15 cellular contexts compared by ENCODE assay signal in genomic region chr5:42719034-42719433, GRCh38. TPM values are rescaled to one million over a fixed set of nuclear protein-coding genes. Genes with fewer than 3 reads are reported as not detected.
DNase-seq lines count a peak whose midpoint lies in the region; ATAC-seq, FAIRE-seq and TF ChIP-seq lines count a peak whose summit lies in the region.
"Had no signal": no experiment of that assay in that cellular context is flagged by ENCODE, and none has a peak within 500 bp of the region (broad histone marks: within the 10 kb centered on the region; RNA-seq: fewer than 3 reads in every experiment).

No MANE protein-coding gene starts in this region.

- H3K4me1 ChIP-seq in breast epithelium, result no peaks in the 10 kb centered on the region

- TF ChIP-seq POLR2A in breast epithelium (IDR thresholded peaks at IDR 0.05) (no peak), GM12892 (IDR thresholded peaks at IDR 0.05; ENCODE audit: low read depth, low read length) (no peak)

- FAIRE-seq in GM12892 (lab: Jason Lieb, UNC), result no peak
- FAIRE-seq: urothelium cell line had no signal

- no peaks in the 10 kb centered on the region for H3K36me3 Mint-ChIP-seq in MCF 10A (ENCODE audit: insufficient read depth, unreplicated experiment)

- TF ChIP-seq CTCF in MCF 10A (IDR thresholded peaks at IDR 0.05; ENCODE audit: unreplicated experiment) (no peak), breast epithelium (IDR thresholded peaks at IDR 0.05) (no peak)

- no peaks in the 10 kb centered on the region for H3K36me3 ChIP-seq in breast epithelium

- no peaks in the 10 kb centered on the region for H3K27me3 Mint-ChIP-seq in MCF 10A (ENCODE audit: insufficient read depth, unreplicated experiment)

- no peaks in the 10 kb centered on the region for H3K27me3 ChIP-seq in breast epithelium
- H3K27me3 ChIP-seq: spleen had no signal

- intact Hi-C loops in MCF 10A (cut with micrococcal nuclease) (no loop called here), breast epithelium (cut with DNase I; ENCODE audit: low total_unique reads) (no loop called here)

- H3K27ac ChIP-seq in breast epithelium, result no peak overlapping the region
- H3K27ac ChIP-seq: spleen had no signal

- DNase-seq in MCF 10A (ENCODE audit: unreplicated experiment), result no peak
- no peak for DNase-seq in breast epithelium (ENCODE audit: low spot score in 2 of 2)
- peak; percentile 6 for DNase-seq in amniotic epithelial cell (ENCODE audit: low read depth)
- DNase-seq in GM12892 (ENCODE audit: insufficient read length), result no peak
- DNase-seq in EL, result no peak
- no peak for DNase-seq in NCI-H510A treated with DMSO at 0.1 percent for 48 hours (lab: John Stamatoyannopoulos, UW)
- no peak for DNase-seq in NCI-H2227 (lab: John Stamatoyannopoulos, UW; ENCODE audit: unreplicated experiment)
- DNase-seq: DMS79; effector CD8-positive, alpha-beta T cell; Karpas-422; nucleus accumbens; spleen had no signal

- peak overlapping the region; percentile 23 for H3K27ac Mint-ChIP-seq in MCF 10A (ENCODE audit: low read depth, unreplicated experiment)

- no TSS peak for BruUV-seq in MCF 10A (replicated peaks; lab: Mats Ljungman, UMichigan)

- H3K4me1 Mint-ChIP-seq in MCF 10A (ENCODE audit: insufficient read depth, unreplicated experiment), result peaks cover 4% of the 10 kb centered on the region

- POLR2A ChIA-PET in MCF 10A (lab: Yijun Ruan, JAX), result no interaction called here

- no peak overlapping the region for H3K4me3 Mint-ChIP-seq in MCF 10A (ENCODE audit: unreplicated experiment)

- no peaks in the 10 kb centered on the region for H3K9me3 ChIP-seq in breast epithelium
- H3K9me3 ChIP-seq: spleen had no signal

- H3K4me3 ChIP-seq in breast epithelium, result no peak overlapping the region
- H3K4me3 ChIP-seq: lung, spleen had no signal

- no peaks in the 10 kb centered on the region for H3K9me3 Mint-ChIP-seq in MCF 10A (ENCODE audit: unreplicated experiment)

- CTCF ChIA-PET in MCF 10A (lab: Yijun Ruan, JAX), result no interaction called here

- ATAC-seq in HG03196 (IDR thresholded peaks at IDR 0.05; ENCODE audit: unreplicated experiment), result peak; percentile 6

RNA-seq across cellular contexts. Expression of gene CCDC152, which starts 37.6 kb away (rescaled TPM):
- total RNA-seq in MCF 10A (2022), result not detected in 2 replicates
- total RNA-seq in breast epithelium, result 1 to 10 TPM in 1 of 3 donors, under 1 TPM in 2; 0.88 to 1.3 (median 0.96) TPM
- polyA plus RNA-seq in GM12892 (2012; ENCODE audit: missing spikeins), result 13.3 TPM
